8 cellular contexts compared by ENCODE assay signal in the genomic region with DNA sequence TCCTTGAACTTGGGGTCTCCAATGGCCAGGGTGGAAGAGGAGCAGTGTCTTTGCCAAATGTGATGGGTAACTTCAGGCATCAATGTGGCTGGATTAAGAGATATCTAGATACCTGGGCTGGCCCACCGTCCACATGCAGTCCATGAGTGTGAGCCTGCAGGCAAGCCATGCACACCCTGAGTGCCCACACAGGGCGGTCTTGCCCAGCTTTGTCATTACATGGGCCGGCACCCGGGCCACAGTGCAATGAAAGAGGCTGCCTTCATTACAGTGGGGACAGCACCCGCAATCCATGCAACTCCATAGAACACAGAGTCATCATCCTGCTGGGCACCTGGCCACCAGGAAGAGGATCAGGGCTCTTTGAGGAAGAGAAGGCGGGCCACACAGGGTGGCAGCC.
"Had no signal": no experiment of that assay in that cellular context is flagged by ENCODE, and none has a peak within 500 bp of the region (broad histone marks: within the 10 kb centered on the region; RNA-seq: fewer than 3 reads in every experiment).

No MANE protein-coding gene starts in this region.

- H3K4me3 ChIP-seq: GM12878 had no signal

- DNase-seq: GDM1, GF-D8 had no signal

- FAIRE-seq: G401.6, GM12878, GM12891, GM12892, GM18507, GM19239 had no signal

- ATAC-seq: GM12878 had no signal
